Comparison of ENCODE assay signal across 8 cellular contexts in genomic region chr14:75427126-75427481, GRCh38. TPM values are rescaled to one million over a fixed set of nuclear protein-coding genes. Genes with fewer than 3 reads are reported as not detected.
A peak's percentile ranks its signal among the peaks of the same experiment; 100 is the strongest.
DNase-seq lines count a peak whose midpoint lies in the region; ATAC-seq and TF ChIP-seq lines count a peak whose summit lies in the region.

No MANE protein-coding gene starts in this region.

- peaks cover 49% of the 10 kb centered on the region for H3K4me1 ChIP-seq in stomach smooth muscle (ENCODE audit: control insufficient read depth, insufficient read depth, low read length)

- ATAC-seq in GM18505 (IDR thresholded peaks at IDR 0.05; ENCODE audit: unreplicated experiment): peak; percentile 26
- ATAC-seq in HG02973 (IDR thresholded peaks at IDR 0.05; ENCODE audit: unreplicated experiment): peak; percentile 29
- ATAC-seq in activated naive CD8-positive, alpha-beta T cell treated with anti-CD3 and anti-CD28 coated beads, Interleukin-2, amount 50 U/mL, for 24 hours: no peak

- no peaks in the 10 kb centered on the region for H3K9me3 ChIP-seq in iPS-18c (ENCODE audit: control insufficient read depth, insufficient read depth, low read length)
- H3K9me3 ChIP-seq in stomach smooth muscle (ENCODE audit: control insufficient read depth in 2 of 2, low read length in 2 of 2): no peaks in the 10 kb centered on the region

- H3K4me3 ChIP-seq in iPS-18c (ENCODE audit: insufficient read depth, low read depth, low read length) (peak overlapping the region; percentile 64), stomach smooth muscle (ENCODE audit: low read length in 2 of 2) (peak overlapping the region; percentile 75 to 76)

- peak overlapping the region; percentile 60 for H3K4me3 Mint-ChIP-seq in activated naive CD8-positive, alpha-beta T cell treated with anti-CD3 and anti-CD28 coated beads, Interleukin-2, amount 50 U/mL, for 24 hours

- TF ChIP-seq POLR2A in GM18505 (IDR thresholded peaks at IDR 0.05; ENCODE audit: borderline replicate concordance, extremely low read depth, insufficient read depth, insufficient read length): no peak

- no peak for DNase-seq in activated naive CD8-positive, alpha-beta T cell treated with anti-CD3 and anti-CD28 coated beads, Interleukin-2, amount 50 U/mL, for 24 hours
- no peak for DNase-seq in NCI-H1092 treated with DMSO at 0.1 percent for 48 hours (lab: John Stamatoyannopoulos, UW)
- DNase-seq in activated effector memory CD4-positive, alpha-beta T cell treated with anti-CD3 and anti-CD28 coated beads, Interleukin-2, amount 50 U/mL, for 16 hours: no peak
- DNase-seq in HT-29 (ENCODE audit: low spot score): no peak

- peak overlapping the region; percentile 90 for H3K27ac ChIP-seq in stomach smooth muscle (ENCODE audit: low read length)

- peaks cover 24% of the 10 kb centered on the region for H3K27me3 Mint-ChIP-seq in activated naive CD8-positive, alpha-beta T cell treated with anti-CD3 and anti-CD28 coated beads, Interleukin-2, amount 50 U/mL, for 24 hours

- no peaks in the 10 kb centered on the region for H3K36me3 Mint-ChIP-seq in activated naive CD8-positive, alpha-beta T cell treated with anti-CD3 and anti-CD28 coated beads, Interleukin-2, amount 50 U/mL, for 24 hours (ENCODE audit: low read depth)

- H3K27ac Mint-ChIP-seq in activated naive CD8-positive, alpha-beta T cell treated with anti-CD3 and anti-CD28 coated beads, Interleukin-2, amount 50 U/mL, for 24 hours: no peak overlapping the region

- H3K27me3 ChIP-seq in stomach smooth muscle (ENCODE audit: control insufficient read depth in 1 of 2, insufficient read depth in 2 of 2, low read length in 2 of 2): no peaks in the 10 kb centered on the region

- peaks cover 0 to 4% of the 10 kb centered on the region in 2 donors for H3K36me3 ChIP-seq in stomach smooth muscle (ENCODE audit: control insufficient read depth in 2 of 2, insufficient read depth in 2 of 2, low read length in 2 of 2)

- peaks cover 15% of the 10 kb centered on the region for H3K4me1 Mint-ChIP-seq in activated naive CD8-positive, alpha-beta T cell treated with anti-CD3 and anti-CD28 coated beads, Interleukin-2, amount 50 U/mL, for 24 hours

- H3K9me3 Mint-ChIP-seq in activated naive CD8-positive, alpha-beta T cell treated with anti-CD3 and anti-CD28 coated beads, Interleukin-2, amount 50 U/mL, for 24 hours: no peaks in the 10 kb centered on the region

- peak overlapping the region; percentile 80 to 85 for H3K9ac ChIP-seq in stomach smooth muscle (ENCODE audit: low read length in 2 of 2)

RNA-seq across cellular contexts. Expression of gene JDP2, which starts 0.7 kb away (rescaled TPM):
- total RNA-seq in HT-29 (2014; rRNA removed; shearing (Covaris generic)): 15.5 and 16.0 TPM in 2 replicates
